ENCODE assay signal across 1 cellular context in the genomic region with DNA sequence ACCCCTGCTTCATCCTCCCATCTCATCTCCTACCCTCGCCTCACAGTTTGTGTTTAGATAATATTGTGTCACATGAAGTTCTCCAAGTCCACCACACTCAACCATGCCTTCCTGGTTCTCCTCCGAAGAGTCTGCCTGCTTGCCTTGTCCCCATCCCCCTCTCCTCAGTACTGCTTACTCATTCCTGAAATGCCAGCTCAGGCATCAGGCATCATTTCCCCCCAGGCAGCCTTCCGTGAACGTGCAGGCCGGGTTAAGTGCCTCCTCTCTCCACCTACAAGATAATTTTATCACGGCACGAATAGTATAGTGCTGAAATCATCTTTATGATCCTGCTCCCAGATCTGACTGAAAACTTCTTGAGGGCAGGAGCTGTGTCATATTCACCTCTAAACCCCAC.
TF ChIP-seq lines count a peak whose summit lies in the region.

No MANE protein-coding gene starts in this region.

TF ChIP-seq in endothelial cell of umbilical vein, 7 proteins besides CTCF, POLR2A, EP300 and RAD21:
- no peak for TF ChIP-seq MYC (IDR thresholded peaks at IDR 0.05; ENCODE audit: low read depth, low read length)
- no peak for TF ChIP-seq EZH2 (IDR thresholded peaks at IDR 0.05; ENCODE audit: borderline replicate concordance, low read depth, low read length, severe bottlenecking)
- TF ChIP-seq POLR2AphosphoS5 (IDR thresholded peaks at IDR 0.05; ENCODE audit: insufficient read depth, low read depth, low read length): no peak
